ENCODE assay signal across 1 cellular context in genomic region chr11:1694064-1694845, GRCh38.
TF ChIP-seq lines count a peak whose summit lies in the region.

No MANE protein-coding gene starts in this region.

TF ChIP-seq in HepG2, 621 proteins besides CTCF, POLR2A, EP300 and RAD21 (continued from another document and continues in another):
- TF ChIP-seq ZNF781 (CRISPR knock-in tag; IDR thresholded peaks at IDR 0.05; ENCODE audit: borderline replicate concordance, not compliant biosample characterization) (no peak), RELA (CRISPR knock-in tag; IDR thresholded peaks at IDR 0.05) (no peak), ZNF761 (CRISPR knock-in tag; conservative IDR thresholded peaks at IDR 0.05) (no peak), TCF7L2 (IDR thresholded peaks at IDR 0.05; ENCODE audit: low read depth, low read length) (no peak), PHF20 (CRISPR knock-in tag; IDR thresholded peaks at IDR 0.05) (no peak), ZIK1 (CRISPR knock-in tag; IDR thresholded peaks at IDR 0.05; ENCODE audit: borderline replicate concordance, low read depth) (peak; percentile 36; the same call in 1 of the 2 replicates), BORCS8-MEF2B (CRISPR knock-in tag; IDR thresholded peaks at IDR 0.05) (no peak), ZNF724P (CRISPR knock-in tag; IDR thresholded peaks at IDR 0.05; ENCODE audit: borderline replicate concordance) (no peak), ZNF512 (CRISPR knock-in tag; IDR thresholded peaks at IDR 0.05) (no peak), KMT2B (CRISPR knock-in tag; IDR thresholded peaks at IDR 0.05) (no peak), ZNF460 (CRISPR knock-in tag; IDR thresholded peaks at IDR 0.05; ENCODE audit: borderline replicate concordance) (no peak), ZNF776 (CRISPR knock-in tag; IDR thresholded peaks at IDR 0.05) (no peak), ZNF382 (CRISPR knock-in tag; IDR thresholded peaks at IDR 0.05; ENCODE audit: borderline replicate concordance) (no peak), HMGXB3 (CRISPR knock-in tag; IDR thresholded peaks at IDR 0.05; ENCODE audit: borderline replicate concordance) (no peak), ZNF576 (CRISPR knock-in tag; IDR thresholded peaks at IDR 0.05) (no peak), NCOA2 (CRISPR knock-in tag; IDR thresholded peaks at IDR 0.05) (no peak), ATM (IDR thresholded peaks at IDR 0.05; ENCODE audit: borderline replicate concordance) (no peak), ZMYM2 (CRISPR knock-in tag; IDR thresholded peaks at IDR 0.05) (no peak), FOSL2 (CRISPR knock-in tag; IDR thresholded peaks at IDR 0.05) (peak; percentile 46), ZNF256 (CRISPR knock-in tag; conservative IDR thresholded peaks at IDR 0.05) (no peak), CAMTA2 (CRISPR knock-in tag; IDR thresholded peaks at IDR 0.05; ENCODE audit: borderline replicate concordance) (no peak), MNT (IDR thresholded peaks at IDR 0.05) (no peak), ESRRA (CRISPR knock-in tag; IDR thresholded peaks at IDR 0.05; ENCODE audit: low read depth) (no peak), MLLT10 (CRISPR knock-in tag; IDR thresholded peaks at IDR 0.05) (no peak), PRDM10 (CRISPR knock-in tag; IDR thresholded peaks at IDR 0.05; ENCODE audit: low read depth) (no peak), ZNF75D (CRISPR knock-in tag; IDR thresholded peaks at IDR 0.05; ENCODE audit: borderline replicate concordance) (no peak), SATB2 (CRISPR knock-in tag; IDR thresholded peaks at IDR 0.05) (no peak)
- TF ChIP-seq, protein P1, sequence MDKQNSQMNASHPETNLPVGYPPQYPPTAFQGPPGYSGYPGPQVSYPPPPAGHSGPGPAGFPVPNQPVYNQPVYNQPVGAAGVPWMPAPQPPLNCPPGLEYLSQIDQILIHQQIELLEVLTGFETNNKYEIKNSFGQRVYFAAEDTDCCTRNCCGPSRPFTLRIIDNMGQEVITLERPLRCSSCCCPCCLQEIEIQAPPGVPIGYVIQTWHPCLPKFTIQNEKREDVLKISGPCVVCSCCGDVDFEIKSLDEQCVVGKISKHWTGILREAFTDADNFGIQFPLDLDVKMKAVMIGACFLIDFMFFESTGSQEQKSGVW (CRISPR knock-in tag; IDR thresholded peaks at IDR 0.05; ENCODE audit: borderline replicate concordance), result no peak
- TF ChIP-seq, protein P2, sequence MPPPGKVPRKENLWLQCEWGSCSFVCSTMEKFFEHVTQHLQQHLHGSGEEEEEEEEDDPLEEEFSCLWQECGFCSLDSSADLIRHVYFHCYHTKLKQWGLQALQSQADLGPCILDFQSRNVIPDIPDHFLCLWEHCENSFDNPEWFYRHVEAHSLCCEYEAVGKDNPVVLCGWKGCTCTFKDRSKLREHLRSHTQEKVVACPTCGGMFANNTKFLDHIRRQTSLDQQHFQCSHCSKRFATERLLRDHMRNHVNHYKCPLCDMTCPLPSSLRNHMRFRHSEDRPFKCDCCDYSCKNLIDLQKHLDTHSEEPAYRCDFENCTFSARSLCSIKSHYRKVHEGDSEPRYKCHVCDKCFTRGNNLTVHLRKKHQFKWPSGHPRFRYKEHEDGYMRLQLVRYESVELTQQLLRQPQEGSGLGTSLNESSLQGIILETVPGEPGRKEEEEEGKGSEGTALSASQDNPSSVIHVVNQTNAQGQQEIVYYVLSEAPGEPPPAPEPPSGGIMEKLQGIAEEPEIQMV (CRISPR knock-in tag; IDR thresholded peaks at IDR 0.05; ENCODE audit: low read depth), result no peak
- TF ChIP-seq, protein P3, sequence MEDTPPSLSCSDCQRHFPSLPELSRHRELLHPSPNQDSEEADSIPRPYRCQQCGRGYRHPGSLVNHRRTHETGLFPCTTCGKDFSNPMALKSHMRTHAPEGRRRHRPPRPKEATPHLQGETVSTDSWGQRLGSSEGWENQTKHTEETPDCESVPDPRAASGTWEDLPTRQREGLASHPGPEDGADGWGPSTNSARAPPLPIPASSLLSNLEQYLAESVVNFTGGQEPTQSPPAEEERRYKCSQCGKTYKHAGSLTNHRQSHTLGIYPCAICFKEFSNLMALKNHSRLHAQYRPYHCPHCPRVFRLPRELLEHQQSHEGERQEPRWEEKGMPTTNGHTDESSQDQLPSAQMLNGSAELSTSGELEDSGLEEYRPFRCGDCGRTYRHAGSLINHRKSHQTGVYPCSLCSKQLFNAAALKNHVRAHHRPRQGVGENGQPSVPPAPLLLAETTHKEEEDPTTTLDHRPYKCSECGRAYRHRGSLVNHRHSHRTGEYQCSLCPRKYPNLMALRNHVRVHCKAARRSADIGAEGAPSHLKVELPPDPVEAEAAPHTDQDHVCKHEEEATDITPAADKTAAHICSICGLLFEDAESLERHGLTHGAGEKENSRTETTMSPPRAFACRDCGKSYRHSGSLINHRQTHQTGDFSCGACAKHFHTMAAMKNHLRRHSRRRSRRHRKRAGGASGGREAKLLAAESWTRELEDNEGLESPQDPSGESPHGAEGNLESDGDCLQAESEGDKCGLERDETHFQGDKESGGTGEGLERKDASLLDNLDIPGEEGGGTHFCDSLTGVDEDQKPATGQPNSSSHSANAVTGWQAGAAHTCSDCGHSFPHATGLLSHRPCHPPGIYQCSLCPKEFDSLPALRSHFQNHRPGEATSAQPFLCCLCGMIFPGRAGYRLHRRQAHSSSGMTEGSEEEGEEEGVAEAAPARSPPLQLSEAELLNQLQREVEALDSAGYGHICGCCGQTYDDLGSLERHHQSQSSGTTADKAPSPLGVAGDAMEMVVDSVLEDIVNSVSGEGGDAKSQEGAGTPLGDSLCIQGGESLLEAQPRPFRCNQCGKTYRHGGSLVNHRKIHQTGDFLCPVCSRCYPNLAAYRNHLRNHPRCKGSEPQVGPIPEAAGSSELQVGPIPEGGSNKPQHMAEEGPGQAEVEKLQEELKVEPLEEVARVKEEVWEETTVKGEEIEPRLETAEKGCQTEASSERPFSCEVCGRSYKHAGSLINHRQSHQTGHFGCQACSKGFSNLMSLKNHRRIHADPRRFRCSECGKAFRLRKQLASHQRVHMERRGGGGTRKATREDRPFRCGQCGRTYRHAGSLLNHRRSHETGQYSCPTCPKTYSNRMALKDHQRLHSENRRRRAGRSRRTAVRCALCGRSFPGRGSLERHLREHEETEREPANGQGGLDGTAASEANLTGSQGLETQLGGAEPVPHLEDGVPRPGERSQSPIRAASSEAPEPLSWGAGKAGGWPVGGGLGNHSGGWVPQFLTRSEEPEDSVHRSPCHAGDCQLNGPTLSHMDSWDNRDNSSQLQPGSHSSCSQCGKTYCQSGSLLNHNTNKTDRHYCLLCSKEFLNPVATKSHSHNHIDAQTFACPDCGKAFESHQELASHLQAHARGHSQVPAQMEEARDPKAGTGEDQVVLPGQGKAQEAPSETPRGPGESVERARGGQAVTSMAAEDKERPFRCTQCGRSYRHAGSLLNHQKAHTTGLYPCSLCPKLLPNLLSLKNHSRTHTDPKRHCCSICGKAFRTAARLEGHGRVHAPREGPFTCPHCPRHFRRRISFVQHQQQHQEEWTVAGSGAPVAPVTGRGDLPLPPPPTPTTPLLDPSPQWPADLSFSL (CRISPR knock-in tag; IDR thresholded peaks at IDR 0.05), result no peak
- TF ChIP-seq, protein P4, sequence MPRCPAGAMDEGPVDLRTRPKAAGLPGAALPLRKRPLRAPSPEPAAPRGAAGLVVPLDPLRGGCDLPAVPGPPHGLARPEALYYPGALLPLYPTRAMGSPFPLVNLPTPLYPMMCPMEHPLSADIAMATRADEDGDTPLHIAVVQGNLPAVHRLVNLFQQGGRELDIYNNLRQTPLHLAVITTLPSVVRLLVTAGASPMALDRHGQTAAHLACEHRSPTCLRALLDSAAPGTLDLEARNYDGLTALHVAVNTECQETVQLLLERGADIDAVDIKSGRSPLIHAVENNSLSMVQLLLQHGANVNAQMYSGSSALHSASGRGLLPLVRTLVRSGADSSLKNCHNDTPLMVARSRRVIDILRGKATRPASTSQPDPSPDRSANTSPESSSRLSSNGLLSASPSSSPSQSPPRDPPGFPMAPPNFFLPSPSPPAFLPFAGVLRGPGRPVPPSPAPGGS (CRISPR knock-in tag; IDR thresholded peaks at IDR 0.05), result no peak
- TF ChIP-seq, protein P5, sequence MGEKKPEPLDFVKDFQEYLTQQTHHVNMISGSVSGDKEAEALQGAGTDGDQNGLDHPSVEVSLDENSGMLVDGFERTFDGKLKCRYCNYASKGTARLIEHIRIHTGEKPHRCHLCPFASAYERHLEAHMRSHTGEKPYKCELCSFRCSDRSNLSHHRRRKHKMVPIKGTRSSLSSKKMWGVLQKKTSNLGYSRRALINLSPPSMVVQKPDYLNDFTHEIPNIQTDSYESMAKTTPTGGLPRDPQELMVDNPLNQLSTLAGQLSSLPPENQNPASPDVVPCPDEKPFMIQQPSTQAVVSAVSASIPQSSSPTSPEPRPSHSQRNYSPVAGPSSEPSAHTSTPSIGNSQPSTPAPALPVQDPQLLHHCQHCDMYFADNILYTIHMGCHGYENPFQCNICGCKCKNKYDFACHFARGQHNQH (CRISPR knock-in tag; IDR thresholded peaks at IDR 0.05), result peak; percentile 66; the same call in 1 of the 2 replicates
